Comparison of ENCODE assay signal across 8 cellular contexts in genomic region chr9:128081052-128081451, GRCh38. TPM values are rescaled to one million over a fixed set of nuclear protein-coding genes. Genes with fewer than 3 reads are reported as not detected.
DNase-seq lines count a peak whose midpoint lies in the region; ATAC-seq and TF ChIP-seq lines count a peak whose summit lies in the region.

No MANE protein-coding gene starts in this region.

- no peaks in the 10 kb centered on the region for H3K36me3 Mint-ChIP-seq in natural killer cell treated with Interleukin-12 subunit alpha and Interleukin-12 subunit beta and Interleukin-15 and Interleukin-18, amount 100 ng/mL, for 72 hours

- H3K27ac Mint-ChIP-seq in natural killer cell treated with Interleukin-12 subunit alpha and Interleukin-12 subunit beta and Interleukin-15 and Interleukin-18, amount 100 ng/mL, for 72 hours, result peak overlapping the region; percentile 20 to 50

- peaks cover 29 to 38% of the 10 kb centered on the region in 2 donors for H3K4me1 Mint-ChIP-seq in natural killer cell treated with Interleukin-12 subunit alpha and Interleukin-12 subunit beta and Interleukin-15 and Interleukin-18, amount 100 ng/mL, for 72 hours (ENCODE audit: low read depth in 2 of 2)

- no peaks in the 10 kb centered on the region for H3K9me3 Mint-ChIP-seq in natural killer cell treated with Interleukin-12 subunit alpha and Interleukin-12 subunit beta and Interleukin-15 and Interleukin-18, amount 100 ng/mL, for 72 hours

- H3K4me3 Mint-ChIP-seq in natural killer cell treated with Interleukin-12 subunit alpha and Interleukin-12 subunit beta and Interleukin-15 and Interleukin-18, amount 100 ng/mL, for 72 hours, result no peak overlapping the region

- ATAC-seq in natural killer cell treated with Interleukin-12 subunit alpha and Interleukin-12 subunit beta and Interleukin-15 and Interleukin-18, amount 100 ng/mL, for 72 hours, result no peak
- ATAC-seq in HG02870 (IDR thresholded peaks at IDR 0.05; ENCODE audit: unreplicated experiment), result no peak
- no peak for ATAC-seq in GM19463 (IDR thresholded peaks at IDR 0.05; ENCODE audit: unreplicated experiment)
- no peak for ATAC-seq in HG03520 (IDR thresholded peaks at IDR 0.05; ENCODE audit: unreplicated experiment)

- H3K4me3 ChIP-seq in BE2C (ENCODE audit: low read depth, low read length) (no peak overlapping the region), duodenal mucosa (ENCODE audit: low read depth in 1 of 2, low read length in 2 of 2) (no peak overlapping the region)

- H3K9ac ChIP-seq in duodenal mucosa (ENCODE audit: low read depth in 1 of 2, low read length in 2 of 2), result no peak overlapping the region

- TF ChIP-seq CTCF in BE2C (IDR thresholded peaks at IDR 0.05; ENCODE audit: low read depth, low read length), result no peak

- H3K9me3 ChIP-seq in BE2C, result no peaks in the 10 kb centered on the region
- no peaks in the 10 kb centered on the region for H3K9me3 ChIP-seq in duodenal mucosa (ENCODE audit: control insufficient read depth in 1 of 2, low read length in 2 of 2)

- H3K4me1 ChIP-seq in BE2C (peaks cover 23% of the 10 kb centered on the region), duodenal mucosa (ENCODE audit: control insufficient read depth in 1 of 2, insufficient read depth in 2 of 2, low read length in 2 of 2) (peaks cover 26 to 37% of the 10 kb centered on the region in 2 donors)

- H3K27ac ChIP-seq in duodenal mucosa (ENCODE audit: low read depth, low read length), result peak overlapping the region; percentile 30

- DNase-seq in BE2C (peak; percentile 53), NCI-H510A (lab: John Stamatoyannopoulos, UW) (peak; percentile 58), NK-92 (lab: John Stamatoyannopoulos, UW; ENCODE audit: unreplicated experiment) (no peak)
- DNase-seq in natural killer cell treated with Interleukin-12 subunit alpha and Interleukin-12 subunit beta and Interleukin-15 and Interleukin-18, amount 100 ng/mL, for 72 hours (ENCODE audit: low spot score), result no peak

- no peaks in the 10 kb centered on the region for H3K27me3 Mint-ChIP-seq in natural killer cell treated with Interleukin-12 subunit alpha and Interleukin-12 subunit beta and Interleukin-15 and Interleukin-18, amount 100 ng/mL, for 72 hours

- H3K36me3 ChIP-seq in BE2C (peaks cover 24% of the 10 kb centered on the region), duodenal mucosa (ENCODE audit: control insufficient read depth in 1 of 2, insufficient read depth in 2 of 2, low read length in 2 of 2) (no peaks in the 10 kb centered on the region)

- H3K27me3 ChIP-seq in BE2C, result no peaks in the 10 kb centered on the region
- no peaks in the 10 kb centered on the region for H3K27me3 ChIP-seq in duodenal mucosa (ENCODE audit: control insufficient read depth in 1 of 2, insufficient read depth in 2 of 2, low read length in 2 of 2)

RNA-seq across cellular contexts. Expression of gene SLC25A25, which starts 13.0 kb away (rescaled TPM):
- polyA plus RNA-seq in BE2C (2012; ENCODE audit: insufficient read depth, insufficient read length, low read depth), result 23.7 TPM
- 10 to 100 TPM; 15.0 to 23.2 TPM for total RNA-seq in natural killer cell treated with Interleukin-12 subunit alpha and Interleukin-12 subunit beta and Interleukin-15 and Interleukin-18, amount 100 ng/mL, for 72 hours

RNA-seq across cellular contexts. Expression of gene NAIF1, which starts 13.9 kb away (rescaled TPM):
- polyA plus RNA-seq in BE2C (2012; ENCODE audit: insufficient read depth, insufficient read length, low read depth), result 10.3 TPM
- total RNA-seq in natural killer cell treated with Interleukin-12 subunit alpha and Interleukin-12 subunit beta and Interleukin-15 and Interleukin-18, amount 100 ng/mL, for 72 hours, result 10 to 100 TPM; 15.7 to 16.4 TPM

RNA-seq across cellular contexts. Expression of gene PTGES2, which starts 46.5 kb away (rescaled TPM):
- polyA plus RNA-seq in BE2C (2012; ENCODE audit: insufficient read depth, insufficient read length, low read depth), result 511 TPM
- 100 to 1,000 TPM in 1 of 2 donors, 10 to 100 TPM in 1; 56.8 to 110 TPM for total RNA-seq in natural killer cell treated with Interleukin-12 subunit alpha and Interleukin-12 subunit beta and Interleukin-15 and Interleukin-18, amount 100 ng/mL, for 72 hours

Comparison
In these comparisons a context has a peak if more than half of its experiments do, and no peak if none do; other contexts are left out.
1. DNase-seq: peak in BE2C (single experiment) and NCI-H510A (single experiment); none in natural killer cell treated with Interleukin-12 subunit alpha and Interleukin-12 subunit beta and Interleukin-15 and Interleukin-18, amount 100 ng/mL, for 72 hours (single experiment) and NK-92 (single experiment).